In the genomic region with DNA sequence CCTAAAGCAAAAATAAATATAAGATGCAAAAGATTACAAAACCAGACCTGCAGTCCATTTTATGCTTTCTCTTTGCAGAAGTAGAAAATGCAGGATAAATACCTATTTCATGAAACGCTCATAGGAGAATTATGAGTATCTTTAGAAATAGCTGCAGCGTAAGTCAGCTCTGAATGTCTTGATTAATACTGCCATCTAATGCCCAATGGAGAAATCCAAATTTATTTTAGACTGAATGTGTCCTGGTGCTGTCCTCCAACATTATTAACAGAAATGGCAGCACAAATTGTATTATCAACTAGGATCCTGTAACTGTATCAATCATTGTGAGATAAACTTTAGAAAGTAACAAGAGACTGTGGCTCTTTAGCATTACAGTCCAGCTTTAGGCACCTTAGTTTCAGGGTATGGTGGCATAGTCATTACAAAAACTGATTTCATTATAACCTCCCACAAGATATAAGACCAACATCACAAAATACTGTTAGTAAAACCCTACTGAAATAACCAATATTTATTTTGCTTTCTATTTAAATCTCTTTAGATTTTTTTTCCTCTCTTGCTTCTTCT, we compare ENCODE assay signal across 9 cellular contexts.
DNase-seq lines count a peak whose midpoint lies in the region; TF ChIP-seq lines count a peak whose summit lies in the region.
"Had no signal": no experiment of that assay in that cellular context is flagged by ENCODE, and none has a peak within 500 bp of the region (broad histone marks: within the 10 kb centered on the region; RNA-seq: fewer than 3 reads in every experiment).

No MANE protein-coding gene starts in this region.

- H3K9ac ChIP-seq in neural progenitor cell, result no peak overlapping the region

- H3K27ac ChIP-seq in neural progenitor cell, result no peak overlapping the region

- peak overlapping the region; percentile 55 for H2AFZ ChIP-seq in neural progenitor cell (replicated peaks)

- in situ Hi-C loops in HAP-1 (cut with MboI; ENCODE audit: low sequenced_read_pairs), result no loop called here

- intact Hi-C loops in lower leg skin (cut with DNase I; ENCODE audit: low total_unique reads), result no loop called here

- peaks cover 3% of the 10 kb centered on the region for H3K9me3 Mint-ChIP-seq in neural progenitor cell
- no peaks in the 10 kb centered on the region for H3K9me3 Mint-ChIP-seq in T-helper 2 cell treated with Interferon-gamma antibody and Interleukin-4, amounts not matched to agents 5 μg/mL and 100 μg/mL, for 36 hours

- no peaks in the 10 kb centered on the region for H3K9me3 ChIP-seq in neural progenitor cell (ENCODE audit: low read depth)
- H3K9me3 ChIP-seq in HAP-1, result no peaks in the 10 kb centered on the region

- no peaks in the 10 kb centered on the region for H3F3A ChIP-seq in neural progenitor cell (ENCODE audit: low read depth)

- H3K27me3 Mint-ChIP-seq in neural progenitor cell (ENCODE audit: insufficient read depth, low read depth), result peaks cover 2% of the 10 kb centered on the region
- no peaks in the 10 kb centered on the region for H3K27me3 Mint-ChIP-seq in T-helper 2 cell treated with Interferon-gamma antibody and Interleukin-4, amounts not matched to agents 5 μg/mL and 100 μg/mL, for 36 hours (ENCODE audit: low read depth)

- H3K4me1 ChIP-seq in neural progenitor cell (peaks cover 14% of the 10 kb centered on the region), HAP-1 (no peaks in the 10 kb centered on the region)

- H3K79me2 ChIP-seq in neural progenitor cell (ENCODE audit: low read depth), result no peaks in the 10 kb centered on the region

- DNase-seq in GM10266 (ENCODE audit: extremely low spot score) (no peak), NCI-H526 (lab: John Stamatoyannopoulos, UW) (peak; percentile 12 to 34), cardiac fibroblast (ENCODE audit: low read depth in 2 of 2) (peak; percentile 6 to 32), neural progenitor cell (ENCODE audit: low spot score) (peak; percentile 29), lower leg skin (ENCODE audit: low spot score in 2 of 2) (no peak), NCI-H446 treated with DMSO at 0.1 percent for 48 hours (lab: John Stamatoyannopoulos, UW) (no peak), HAP-1 (ENCODE audit: low spot score in 2 of 2) (no peak)
- DNase-seq in T-helper 2 cell treated with Interferon-gamma antibody and Interleukin-4, amounts not matched to agents 5 μg/mL and 100 μg/mL, for 36 hours (ENCODE audit: low spot score), result no peak
- DNase-seq: activated CD4-positive, alpha-beta T cell treated with anti-CD3 and anti-CD28 coated beads, Interleukin-2, amount 50 U/mL, for 4 hours had no signal

- H3K36me3 ChIP-seq in neural progenitor cell, result no peaks in the 10 kb centered on the region
- H3K36me3 ChIP-seq in HAP-1 (replicated peaks), result no peaks in the 10 kb centered on the region

- H3K4me3 Mint-ChIP-seq in neural progenitor cell, result no peak overlapping the region
- H3K4me3 Mint-ChIP-seq in T-helper 2 cell treated with Interferon-gamma antibody and Interleukin-4, amounts not matched to agents 5 μg/mL and 100 μg/mL, for 36 hours, result no peak overlapping the region

- no peak overlapping the region for H3K4me2 ChIP-seq in neural progenitor cell

- H3K27ac Mint-ChIP-seq in neural progenitor cell, result no peak overlapping the region
- no peak overlapping the region for H3K27ac Mint-ChIP-seq in T-helper 2 cell treated with Interferon-gamma antibody and Interleukin-4, amounts not matched to agents 5 μg/mL and 100 μg/mL, for 36 hours

- no peak for TF ChIP-seq POLR2A in lower leg skin (IDR thresholded peaks at IDR 0.05)

- no peaks in the 10 kb centered on the region for H4K20me1 ChIP-seq in neural progenitor cell (ENCODE audit: low read depth)

- H3K36me3 Mint-ChIP-seq in neural progenitor cell, result no peaks in the 10 kb centered on the region
- no peaks in the 10 kb centered on the region for H3K36me3 Mint-ChIP-seq in T-helper 2 cell treated with Interferon-gamma antibody and Interleukin-4, amounts not matched to agents 5 μg/mL and 100 μg/mL, for 36 hours (ENCODE audit: low read depth)

- peaks cover 15% of the 10 kb centered on the region for H3K4me1 Mint-ChIP-seq in neural progenitor cell
- H3K4me1 Mint-ChIP-seq in T-helper 2 cell treated with Interferon-gamma antibody and Interleukin-4, amounts not matched to agents 5 μg/mL and 100 μg/mL, for 36 hours (ENCODE audit: low read depth), result no peaks in the 10 kb centered on the region

- peak; percentile 9 for TF ChIP-seq CTCF in GM10266 (IDR thresholded peaks at IDR 0.05; ENCODE audit: control insufficient read depth, insufficient read depth, low read depth, missing control alignments)
- no peak for TF ChIP-seq CTCF in cardiac fibroblast (IDR thresholded peaks at IDR 0.05; ENCODE audit: low read depth, low read length)
- TF ChIP-seq CTCF in neural progenitor cell (IDR thresholded peaks at IDR 0.05), result peak; percentile 58
- TF ChIP-seq CTCF in lower leg skin (IDR thresholded peaks at IDR 0.05), result no peak

- H3K4me3 ChIP-seq in cardiac fibroblast (replicated peaks in 1 of 2; ENCODE audit: low read depth in 2 of 2, low read length in 2 of 2) (no peak overlapping the region), neural progenitor cell (no peak overlapping the region), lower leg skin (ENCODE audit: low read depth, poor library complexity, severe bottlenecking) (no peak overlapping the region), HAP-1 (no peak overlapping the region)

- whole genome bisulfite sequencing in lower leg skin, 2 donors, result 12 to 23% methylated on average over 2 of the region's 2 CpGs

- H3K27me3 ChIP-seq in neural progenitor cell (no peaks in the 10 kb centered on the region), HAP-1 (ENCODE audit: low read depth) (no peaks in the 10 kb centered on the region)

Comparison
In these comparisons a context has a peak if more than half of its experiments do, and no peak if none do; other contexts are left out.
1. DNase-seq: peak in NCI-H526 (2 of 2), cardiac fibroblast (2 of 2) and neural progenitor cell (single experiment); none in GM10266 (single experiment), lower leg skin (0 of 2), NCI-H446 treated with DMSO at 0.1 percent for 48 hours (single experiment), T-helper 2 cell treated with Interferon-gamma antibody and Interleukin-4, amounts not matched to agents 5 μg/mL and 100 μg/mL, for 36 hours (single experiment) and HAP-1 (0 of 2).
2. CTCF ChIP-seq: peak in GM10266 (single experiment) and neural progenitor cell (single experiment); none in cardiac fibroblast (single experiment) and lower leg skin (0 of 3).